In the genomic region with DNA sequence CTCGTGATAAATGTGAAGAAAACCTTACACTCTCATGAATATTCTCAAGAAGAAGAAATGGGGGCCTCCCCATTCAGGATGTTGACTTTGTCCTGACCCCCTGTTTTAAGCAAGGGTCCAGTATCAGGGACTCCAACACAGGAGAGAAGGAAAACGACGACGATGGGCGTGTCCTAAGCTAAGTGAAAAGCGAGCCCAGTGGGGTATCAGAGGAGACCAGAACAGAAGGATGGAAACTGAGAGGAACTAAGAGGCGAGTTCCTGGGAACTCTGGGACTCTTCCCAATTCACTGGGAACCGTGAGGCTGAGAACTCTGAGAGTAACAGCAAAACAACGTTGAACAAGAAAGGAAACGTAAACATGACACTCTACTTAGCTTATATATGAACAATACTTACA, we compare ENCODE assay signal across 14 cellular contexts. TPM values are rescaled to one million over a fixed set of nuclear protein-coding genes. Genes with fewer than 3 reads are reported as not detected.
DNase-seq lines count a peak whose midpoint lies in the region; ATAC-seq and TF ChIP-seq lines count a peak whose summit lies in the region.
"Had no signal": no experiment of that assay in that cellular context is flagged by ENCODE, and none has a peak within 500 bp of the region (broad histone marks: within the 10 kb centered on the region; RNA-seq: fewer than 3 reads in every experiment).

No MANE protein-coding gene starts in this region.

- no peak for TF ChIP-seq CTCF in GM23338 (conservative IDR thresholded peaks at IDR 0.05; ENCODE audit: low read depth in 2 of 2)

- no peak overlapping the region for H3K27ac ChIP-seq in GM23338 (ENCODE audit: low read depth)
- no peak overlapping the region for H3K27ac ChIP-seq in naive thymus-derived CD4-positive, alpha-beta T cell (ENCODE audit: low read depth, low read length)
- H3K27ac ChIP-seq: A549, C4-2B had no signal

- no peaks in the 10 kb centered on the region for H3K79me2 ChIP-seq in GM23338 (replicated peaks; ENCODE audit: insufficient read depth)

- H2AFZ ChIP-seq in GM23338, result no peak overlapping the region

- H3K4me1 Mint-ChIP-seq in GM23338 (peaks cover 14% of the 10 kb centered on the region), T-helper 17 cell (peaks cover 59% of the 10 kb centered on the region)
- H3K4me1 Mint-ChIP-seq in naive thymus-derived CD4-positive, alpha-beta T cell, result peaks cover 35 to 96% (median 89%) of the 10 kb centered on the region in 7 donors

- no peaks in the 10 kb centered on the region for H3K27me3 ChIP-seq in GM23338 (ENCODE audit: insufficient read depth)
- no peaks in the 10 kb centered on the region for H3K27me3 ChIP-seq in naive thymus-derived CD4-positive, alpha-beta T cell (ENCODE audit: control insufficient read depth in 2 of 2, insufficient read depth in 2 of 2, low read length in 2 of 2)
- H3K27me3 ChIP-seq: BE2C had no signal

- H3K4me3 ChIP-seq in GM23338, result no peak overlapping the region
- no peak overlapping the region for H3K4me3 ChIP-seq in naive thymus-derived CD4-positive, alpha-beta T cell (ENCODE audit: low read length)
- H3K4me3 ChIP-seq: A549 had no signal

- H3K4me3 Mint-ChIP-seq in GM23338 (no peak overlapping the region), T-helper 17 cell (no peak overlapping the region)
- H3K4me3 Mint-ChIP-seq in naive thymus-derived CD4-positive, alpha-beta T cell, result peak overlapping the region in 3 of 10 donors; percentile 3 to 43 (median 31)
- H3K4me3 Mint-ChIP-seq: CD8-positive, alpha-beta memory T cell had no signal

- H3K4me2 ChIP-seq in GM23338, result no peak overlapping the region; the same call in 1 of the 2 replicates
- H3K4me2 ChIP-seq: A549 had no signal

- CTCF ChIA-PET in naive thymus-derived CD4-positive, alpha-beta T cell (lab: Charles Lee), result no interaction called here
- CTCF ChIA-PET in HEK293T (lab: Yijun Ruan, JAX), result no interaction called here

- H3K27ac Mint-ChIP-seq in GM23338 (no peak overlapping the region), T-helper 17 cell (peak overlapping the region; percentile 91)
- peak overlapping the region in 5 of 9 donors; percentile 1 to 58 (median 44) for H3K27ac Mint-ChIP-seq in naive thymus-derived CD4-positive, alpha-beta T cell

- no peaks in the 10 kb centered on the region for H3K9me3 ChIP-seq in T-helper 17 cell (ENCODE audit: control insufficient read depth, low read length, poor library complexity, severe bottlenecking)
- no peaks in the 10 kb centered on the region for H3K9me3 ChIP-seq in naive thymus-derived CD4-positive, alpha-beta T cell (ENCODE audit: control insufficient read depth in 2 of 3, low read length in 3 of 3)
- H3K9me3 ChIP-seq: A549, BE2C, Caco-2 had no signal

- H3K4me1 ChIP-seq in GM23338 (ENCODE audit: insufficient read depth), result peaks cover 10% of the 10 kb centered on the region
- peaks cover 0 to 15% of the 10 kb centered on the region in 2 donors for H3K4me1 ChIP-seq in naive thymus-derived CD4-positive, alpha-beta T cell (ENCODE audit: control insufficient read depth in 2 of 2, insufficient read depth in 2 of 2, low read length in 2 of 2)
- H3K4me1 ChIP-seq: BE2C had no signal

- peaks cover 3% of the 10 kb centered on the region; the same call in 1 of the 3 replicates for H3K9me3 Mint-ChIP-seq in GM23338
- peaks cover 0 to 3% (median 0%) of the 10 kb centered on the region in 11 donors for H3K9me3 Mint-ChIP-seq in naive thymus-derived CD4-positive, alpha-beta T cell
- H3K9me3 Mint-ChIP-seq: CD8-positive, alpha-beta memory T cell had no signal

- POLR2A ChIA-PET in naive thymus-derived CD4-positive, alpha-beta T cell (lab: Charles Lee), result no interaction called here
- POLR2A ChIA-PET in HEK293T (lab: Yijun Ruan, JAX), result no interaction called here

- H3K36me3 ChIP-seq in GM23338 (ENCODE audit: insufficient read depth), result no peaks in the 10 kb centered on the region
- H3K36me3 ChIP-seq in naive thymus-derived CD4-positive, alpha-beta T cell (ENCODE audit: control insufficient read depth in 2 of 3, insufficient read depth in 3 of 3, low read length in 3 of 3), result peaks cover 0 to 47% (median 0%) of the 10 kb centered on the region in 3 experiments
- H3K36me3 ChIP-seq: BE2C had no signal

- H3K36me3 Mint-ChIP-seq in GM23338 (ENCODE audit: low read depth), result no peaks in the 10 kb centered on the region
- peaks cover 10% of the 10 kb centered on the region for H3K36me3 Mint-ChIP-seq in T-helper 17 cell (ENCODE audit: low read depth)
- peaks cover 22 to 69% (median 56%) of the 10 kb centered on the region in 5 donors for H3K36me3 Mint-ChIP-seq in naive thymus-derived CD4-positive, alpha-beta T cell

- 0 out of 2 replicates have a peak, but pooled peaks cover 3% of the 10 kb centered on the region for H3K9me2 ChIP-seq in GM23338 (ENCODE audit: insufficient read depth)

- DNase-seq in GM23338 (ENCODE audit: low spot score), result peak; percentile 21
- no peak for DNase-seq in T-helper 17 cell
- DNase-seq in naive thymus-derived CD4-positive, alpha-beta T cell, result no peak
- no peak for DNase-seq in HEK293T (ENCODE audit: extremely low spot score)
- DNase-seq in head of caudate nucleus, result no peak
- no peak for DNase-seq in sciatic nerve (ENCODE audit: low spot score)
- DNase-seq: BE2C; Caco-2; CD8-positive, alpha-beta memory T cell; DND-41; GDM1; IMR-90 had no signal

- no peaks in the 10 kb centered on the region for H3F3A ChIP-seq in GM23338 (replicated peaks; ENCODE audit: low read depth)

- H3K27me3 Mint-ChIP-seq in GM23338 (ENCODE audit: insufficient read depth, low read depth, poor library complexity) (peaks cover 5% of the 10 kb centered on the region), T-helper 17 cell (no peaks in the 10 kb centered on the region)
- H3K27me3 Mint-ChIP-seq in naive thymus-derived CD4-positive, alpha-beta T cell, result no peaks in the 10 kb centered on the region
- H3K27me3 Mint-ChIP-seq: CD8-positive, alpha-beta memory T cell had no signal

- intact Hi-C loops in naive thymus-derived CD4-positive, alpha-beta T cell (cut with micrococcal nuclease), result no loop called here
- intact Hi-C loops in head of caudate nucleus (cut with DNase I) (no loop called here), sciatic nerve (cut with DNase I) (no loop called here)

- no peaks in the 10 kb centered on the region for H4K20me1 ChIP-seq in GM23338 (replicated peaks; ENCODE audit: insufficient read depth)

- ATAC-seq in GM23338, result peak; percentile 61; the same call in 2 of the 3 replicates
- no peak for ATAC-seq in T-helper 17 cell
- ATAC-seq in naive thymus-derived CD4-positive, alpha-beta T cell, result no peak
- no peak for ATAC-seq in sciatic nerve
- ATAC-seq: A549 had no signal

TF ChIP-seq in GM23338, 12 proteins besides CTCF, POLR2A, EP300 and RAD21 (continues in another document):
- TF ChIP-seq JUNB (IDR thresholded peaks at IDR 0.05; ENCODE audit: unreplicated experiment), result no peak
- no peak for TF ChIP-seq ZNF114 (CRISPR knock-in tag; IDR thresholded peaks at IDR 0.05)
- TF ChIP-seq NANOG (IDR thresholded peaks at IDR 0.05; ENCODE audit: borderline replicate concordance), result no peak
- no peak for TF ChIP-seq CREB1 (CRISPR knock-in tag; IDR thresholded peaks at IDR 0.05; ENCODE audit: low read depth)

TF ChIP-seq in HEK293T, 16 proteins besides CTCF, POLR2A, EP300 and RAD21:
- TF ChIP-seq, protein P1, sequence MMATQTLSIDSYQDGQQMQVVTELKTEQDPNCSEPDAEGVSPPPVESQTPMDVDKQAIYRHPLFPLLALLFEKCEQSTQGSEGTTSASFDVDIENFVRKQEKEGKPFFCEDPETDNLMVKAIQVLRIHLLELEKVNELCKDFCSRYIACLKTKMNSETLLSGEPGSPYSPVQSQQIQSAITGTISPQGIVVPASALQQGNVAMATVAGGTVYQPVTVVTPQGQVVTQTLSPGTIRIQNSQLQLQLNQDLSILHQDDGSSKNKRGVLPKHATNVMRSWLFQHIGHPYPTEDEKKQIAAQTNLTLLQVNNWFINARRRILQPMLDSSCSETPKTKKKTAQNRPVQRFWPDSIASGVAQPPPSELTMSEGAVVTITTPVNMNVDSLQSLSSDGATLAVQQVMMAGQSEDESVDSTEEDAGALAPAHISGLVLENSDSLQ (IDR thresholded peaks at IDR 0.05), result no peak
- TF ChIP-seq SP1 (IDR thresholded peaks at IDR 0.05), result no peak

RNA-seq across cellular contexts. Expression of a gene that starts 14.6 kb away (rescaled TPM):
- 2.2 and 2.3 TPM in 2 replicates for total RNA-seq in GM23338 (2014; rRNA removed; shearing (Covaris generic))
- 3.6 and 3.8 TPM in 2 replicates for polyA plus RNA-seq in GM23338 (2016; fragmentation: Nextera tagmentation; extraction: Ambion mirVana)
- total RNA-seq in T-helper 17 cell, result 10 to 100 TPM; 30.2 to 37.8 TPM
- total RNA-seq in naive thymus-derived CD4-positive, alpha-beta T cell, result 10 to 100 TPM; 37.4 to 78.3 (median 47.4) TPM
- 100 to 1,000 TPM; 120 to 130 TPM for polyA plus RNA-seq in naive thymus-derived CD4-positive, alpha-beta T cell
- total RNA-seq in sciatic nerve, result 37.4 TPM
- total RNA-seq: IMR-90 had no signal
- polyA plus RNA-seq: IMR-90 had no signal
